In genomic region chr14:20436363-20436755, GRCh38 we compare ENCODE assay signal across 20 cellular contexts. TPM values are rescaled to one million over a fixed set of nuclear protein-coding genes. Genes with fewer than 3 reads are reported as not detected.
DNase-seq lines count a peak whose midpoint lies in the region; ATAC-seq and TF ChIP-seq lines count a peak whose summit lies in the region.
"Had no signal": no experiment of that assay in that cellular context is flagged by ENCODE, and none has a peak within 500 bp of the region (broad histone marks: within the 10 kb centered on the region; RNA-seq: fewer than 3 reads in every experiment).

No MANE protein-coding gene starts in this region.

- H3K27me3 ChIP-seq in A673 (replicated peaks; ENCODE audit: insufficient read depth, low read depth, low read length, poor library complexity), result no peaks in the 10 kb centered on the region
- H3K27me3 ChIP-seq: SJSA1 had no signal

- CTCF ChIA-PET in A673 (lab: Charles Lee), result no interaction called here

- no peaks in the 10 kb centered on the region for H3K36me3 Mint-ChIP-seq in activated T-helper 1 cell treated with anti-CD3 and anti-CD28 coated beads, Interleukin-12 subunit alpha, Interleukin-12 subunit beta, Interleukin-2, Interleukin-4 antibody, amounts not matched to agents 30 ng/mL and 10 ng/mL and 1 ng/mL, durations not matched to agents 14 hours and 24 hours and 36 hours (ENCODE audit: low read depth)
- H3K36me3 Mint-ChIP-seq: activated naive CD4-positive, alpha-beta T cell treated with anti-CD3 and anti-CD28 coated beads, Interleukin-2, amount 50 U/mL, for 72 hours had no signal

- no peaks in the 10 kb centered on the region for H3K36me3 ChIP-seq in A673 (ENCODE audit: insufficient read depth, low read length, poor library complexity, severe bottlenecking)
- H3K36me3 ChIP-seq: SJSA1 had no signal

- POLR2A ChIA-PET in A673 (lab: Charles Lee; ENCODE audit: low non-redundant PET), result interaction anchor here (0.7 kb wide), 1 partner anchor 410 kb away, joined by 3 read pairs; no protein-coding TSS in a partner anchor

- no peak overlapping the region for H3K4me3 ChIP-seq in cardiac fibroblast (replicated peaks in 1 of 2; ENCODE audit: low read depth in 2 of 2, low read length in 2 of 2)
- H3K4me3 ChIP-seq in A673 (ENCODE audit: low read depth, low read length, poor library complexity, severe bottlenecking), result no peak overlapping the region
- H3K4me3 ChIP-seq: SJSA1 had no signal

- H3K27ac ChIP-seq in A673 (ENCODE audit: low read depth, low read length, poor library complexity, severe bottlenecking), result no peak overlapping the region
- H3K27ac ChIP-seq: SJSA1 had no signal

- H3K9me3 Mint-ChIP-seq in activated T-helper 1 cell treated with anti-CD3 and anti-CD28 coated beads, Interleukin-12 subunit alpha, Interleukin-12 subunit beta, Interleukin-2, Interleukin-4 antibody, amounts not matched to agents 30 ng/mL and 10 ng/mL and 1 ng/mL, durations not matched to agents 14 hours and 24 hours and 36 hours, result no peaks in the 10 kb centered on the region
- H3K9me3 Mint-ChIP-seq: activated naive CD4-positive, alpha-beta T cell treated with anti-CD3 and anti-CD28 coated beads, Interleukin-2, amount 50 U/mL, for 72 hours; activated T-cell treated with anti-CD3 and anti-CD28 coated beads, Interleukin-2, amount 50 U/mL, for 24 hours; nephron progenitor cell had no signal

- intact Hi-C loops in activated T-helper 1 cell treated with anti-CD3 and anti-CD28 coated beads, Interleukin-12 subunit alpha, Interleukin-12 subunit beta, Interleukin-2, Interleukin-4 antibody, amounts not matched to agents 30 ng/mL and 10 ng/mL and 1 ng/mL, durations not matched to agents 14 hours and 24 hours and 36 hours (cut with micrococcal nuclease), result no loop called here
- intact Hi-C loops in A673 (cut with micrococcal nuclease; ENCODE audit: unreplicated experiment), result no loop called here

- H3K4me1 Mint-ChIP-seq in activated T-helper 1 cell treated with anti-CD3 and anti-CD28 coated beads, Interleukin-12 subunit alpha, Interleukin-12 subunit beta, Interleukin-2, Interleukin-4 antibody, amounts not matched to agents 30 ng/mL and 10 ng/mL and 1 ng/mL, durations not matched to agents 14 hours and 24 hours and 36 hours (ENCODE audit: low read depth), result peaks cover 14% of the 10 kb centered on the region

- no peak overlapping the region for H3K27ac Mint-ChIP-seq in activated T-helper 1 cell treated with anti-CD3 and anti-CD28 coated beads, Interleukin-12 subunit alpha, Interleukin-12 subunit beta, Interleukin-2, Interleukin-4 antibody, amounts not matched to agents 30 ng/mL and 10 ng/mL and 1 ng/mL, durations not matched to agents 14 hours and 24 hours and 36 hours
- H3K27ac Mint-ChIP-seq: activated naive CD4-positive, alpha-beta T cell treated with anti-CD3 and anti-CD28 coated beads, Interleukin-2, amount 50 U/mL, for 72 hours; activated T-cell treated with anti-CD3 and anti-CD28 coated beads, Interleukin-2, amount 50 U/mL, for 24 hours; nephron progenitor cell had no signal

- peak; percentile 80 for DNase-seq in Daoy (ENCODE audit: low read depth)
- peak; percentile 36 for DNase-seq in M059J (ENCODE audit: low read depth)
- DNase-seq in cardiac fibroblast (ENCODE audit: low read depth in 2 of 2), result peak; percentile 69 to 84
- peak; percentile 33 for DNase-seq in myocyte (ENCODE audit: low read depth)
- no peak for DNase-seq in activated T-helper 1 cell treated with anti-CD3 and anti-CD28 coated beads, Interleukin-12 subunit alpha, Interleukin-12 subunit beta, Interleukin-2, Interleukin-4 antibody, amounts not matched to agents 30 ng/mL and 10 ng/mL and 1 ng/mL, durations not matched to agents 14 hours and 24 hours and 36 hours (ENCODE audit: low spot score)
- DNase-seq in A673 (ENCODE audit: low spot score), result no peak
- DNase-seq: activated CD4-positive, alpha-beta T cell treated with anti-CD3 and anti-CD28 coated beads, Interleukin-2, amount 50 U/mL, for 4 hours; activated T-cell treated with anti-CD3 and anti-CD28 coated beads, Interleukin-2, amount 50 U/mL, for 24 hours; AML-193; cerebellar nuclear complex; head of caudate nucleus; mesendoderm; NCI-H2029 treated with DMSO at 0.1 percent for 48 hours; nephron progenitor cell had no signal

- peaks cover 3% of the 10 kb centered on the region for H3K4me1 ChIP-seq in A673 (ENCODE audit: insufficient read depth, low read length, poor library complexity, severe bottlenecking)
- H3K4me1 ChIP-seq: SJSA1 had no signal

- no peak for TF ChIP-seq CTCF in cardiac fibroblast (IDR thresholded peaks at IDR 0.05; ENCODE audit: low read depth, low read length)
- TF ChIP-seq CTCF in A673 (conservative IDR thresholded peaks at IDR 0.05; ENCODE audit: low read depth, low read length), result no peak

- no peak overlapping the region for H3K4me3 Mint-ChIP-seq in activated T-helper 1 cell treated with anti-CD3 and anti-CD28 coated beads, Interleukin-12 subunit alpha, Interleukin-12 subunit beta, Interleukin-2, Interleukin-4 antibody, amounts not matched to agents 30 ng/mL and 10 ng/mL and 1 ng/mL, durations not matched to agents 14 hours and 24 hours and 36 hours
- H3K4me3 Mint-ChIP-seq: activated T-cell treated with anti-CD3 and anti-CD28 coated beads, Interleukin-2, amount 50 U/mL, for 24 hours had no signal

- ATAC-seq in GM19397 (IDR thresholded peaks at IDR 0.05; ENCODE audit: unreplicated experiment) (no peak), GM21381 (IDR thresholded peaks at IDR 0.05; ENCODE audit: unreplicated experiment) (no peak)
- ATAC-seq: activated naive CD4-positive, alpha-beta T cell treated with anti-CD3 and anti-CD28 coated beads, Interleukin-2, amount 50 U/mL, for 72 hours; HCT116 had no signal

- no peaks in the 10 kb centered on the region for H3K27me3 Mint-ChIP-seq in activated T-helper 1 cell treated with anti-CD3 and anti-CD28 coated beads, Interleukin-12 subunit alpha, Interleukin-12 subunit beta, Interleukin-2, Interleukin-4 antibody, amounts not matched to agents 30 ng/mL and 10 ng/mL and 1 ng/mL, durations not matched to agents 14 hours and 24 hours and 36 hours (ENCODE audit: insufficient read depth)
- H3K27me3 Mint-ChIP-seq: activated T-cell treated with anti-CD3 and anti-CD28 coated beads, Interleukin-2, amount 50 U/mL, for 24 hours had no signal

- H3K9me3 ChIP-seq in A673 (ENCODE audit: low read depth, low read length, poor library complexity, severe bottlenecking), result no peaks in the 10 kb centered on the region
- H3K9me3 ChIP-seq: SJSA1 had no signal

- BruUV-seq in A673 (replicated peaks; lab: Mats Ljungman, UMichigan), result no TSS peak

RNA-seq across cellular contexts. Expression of gene KLHL33, which starts 0.4 kb away (rescaled TPM):
- total RNA-seq in Daoy (2014; rRNA removed; shearing (Covaris generic)), result not detected in 2 replicates
- not detected in 2 replicates for total RNA-seq in M059J (2014; rRNA removed; shearing (Covaris generic))
- total RNA-seq in myocyte (0.05 and 0.16 TPM in 2 replicates), A673 (2021) (0.04 and 0.13 TPM in 2 replicates)
- 0.01 TPM for polyA plus RNA-seq in myocyte (2012)
- 0.05 TPM in 2 replicates for total RNA-seq in activated T-helper 1 cell treated with anti-CD3 and anti-CD28 coated beads, Interleukin-12 subunit alpha, Interleukin-12 subunit beta, Interleukin-2, Interleukin-4 antibody, amounts not matched to agents 30 ng/mL and 10 ng/mL and 1 ng/mL, durations not matched to agents 14 hours and 24 hours and 36 hours
- total RNA-seq: SJSA1 had no signal
- polyA plus RNA-seq: keratinocyte had no signal

RNA-seq across cellular contexts. Expression of gene OSGEP, which starts 18.3 kb away (rescaled TPM):
- total RNA-seq in Daoy (2014; rRNA removed; shearing (Covaris generic)), result 79.5 and 87.9 TPM in 2 replicates
- 61.5 and 70.0 TPM in 2 replicates for total RNA-seq in M059J (2014; rRNA removed; shearing (Covaris generic))
- 33.2 and 36.2 TPM in 2 replicates for total RNA-seq in myocyte
- polyA plus RNA-seq in myocyte (2012), result 26.3 TPM
- 69.6 and 77.4 TPM in 2 replicates for total RNA-seq in activated T-helper 1 cell treated with anti-CD3 and anti-CD28 coated beads, Interleukin-12 subunit alpha, Interleukin-12 subunit beta, Interleukin-2, Interleukin-4 antibody, amounts not matched to agents 30 ng/mL and 10 ng/mL and 1 ng/mL, durations not matched to agents 14 hours and 24 hours and 36 hours
- total RNA-seq in A673 (2021), result 59.2 and 67.8 TPM in 2 replicates

RNA-seq across cellular contexts. Expression of gene APEX1, which starts 18.7 kb away (rescaled TPM):
- 63.0 and 110 TPM in 2 replicates for total RNA-seq in Daoy (2014; rRNA removed; shearing (Covaris generic))
- 46.0 and 64.7 TPM in 2 replicates for total RNA-seq in M059J (2014; rRNA removed; shearing (Covaris generic))
- total RNA-seq in myocyte (125 and 145 TPM in 2 replicates), A673 (2021) (277 and 299 TPM in 2 replicates)
- 173 TPM for polyA plus RNA-seq in myocyte (2012)
- total RNA-seq in activated T-helper 1 cell treated with anti-CD3 and anti-CD28 coated beads, Interleukin-12 subunit alpha, Interleukin-12 subunit beta, Interleukin-2, Interleukin-4 antibody, amounts not matched to agents 30 ng/mL and 10 ng/mL and 1 ng/mL, durations not matched to agents 14 hours and 24 hours and 36 hours, result 236 and 242 TPM in 2 replicates

RNA-seq across cellular contexts. Expression of gene TEP1, which starts 23.1 kb away (rescaled TPM):
- 12.6 and 13.0 TPM in 2 replicates for total RNA-seq in Daoy (2014; rRNA removed; shearing (Covaris generic))
- total RNA-seq in M059J (2014; rRNA removed; shearing (Covaris generic)), result 14.3 and 16.8 TPM in 2 replicates
- total RNA-seq in myocyte (17.1 and 21.8 TPM in 2 replicates), A673 (2021) (12.3 and 15.9 TPM in 2 replicates)
- polyA plus RNA-seq in myocyte (2012), result 15.5 TPM
- total RNA-seq in activated T-helper 1 cell treated with anti-CD3 and anti-CD28 coated beads, Interleukin-12 subunit alpha, Interleukin-12 subunit beta, Interleukin-2, Interleukin-4 antibody, amounts not matched to agents 30 ng/mL and 10 ng/mL and 1 ng/mL, durations not matched to agents 14 hours and 24 hours and 36 hours, result 39.3 and 41.9 TPM in 2 replicates

RNA-seq across cellular contexts. Expression of gene PIP4P1, which starts 24.9 kb away (rescaled TPM):
- 19.7 and 21.0 TPM in 2 replicates for total RNA-seq in Daoy (2014; rRNA removed; shearing (Covaris generic))
- 23.8 and 27.2 TPM in 2 replicates for total RNA-seq in M059J (2014; rRNA removed; shearing (Covaris generic))
- total RNA-seq in myocyte (21.1 and 22.2 TPM in 2 replicates), A673 (2021) (32.4 and 34.9 TPM in 2 replicates)
- 32.1 TPM for polyA plus RNA-seq in myocyte (2012)
- total RNA-seq in activated T-helper 1 cell treated with anti-CD3 and anti-CD28 coated beads, Interleukin-12 subunit alpha, Interleukin-12 subunit beta, Interleukin-2, Interleukin-4 antibody, amounts not matched to agents 30 ng/mL and 10 ng/mL and 1 ng/mL, durations not matched to agents 14 hours and 24 hours and 36 hours, result 36.6 and 37.0 TPM in 2 replicates

Comparison
In these comparisons a context has a peak if more than half of its experiments do, and no peak if none do; other contexts are left out.
1. DNase-seq: peak in Daoy (single experiment), M059J (single experiment), cardiac fibroblast (2 of 2) and myocyte (single experiment); none in activated T-helper 1 cell treated with anti-CD3 and anti-CD28 coated beads, Interleukin-12 subunit alpha, Interleukin-12 subunit beta, Interleukin-2, Interleukin-4 antibody, amounts not matched to agents 30 ng/mL and 10 ng/mL and 1 ng/mL, durations not matched to agents 14 hours and 24 hours and 36 hours (single experiment) and A673 (single experiment).